ENCODE assay signal across 21 cellular contexts in genomic region chr14:55662757-55663156, GRCh38.
"Had no signal": no experiment of that assay in that cellular context is flagged by ENCODE, and none has a peak within 500 bp of the region (broad histone marks: within the 10 kb centered on the region; RNA-seq: fewer than 3 reads in every experiment).

No MANE protein-coding gene starts in this region.

- ATAC-seq: activated CD4-positive, alpha-beta T cell treated with anti-CD3 and anti-CD28 coated beads for 36 hours; activated T-cell treated with anti-CD3 and anti-CD28 coated beads, Interleukin-2, amount 50 U/mL, for 72 hours had no signal

- H3K9me3 Mint-ChIP-seq: activated CD4-positive, alpha-beta memory T cell treated with anti-CD3 and anti-CD28 coated beads, Interleukin-2, amount 10 ng/mL, durations not matched to agents 7 days and 5 days; activated naive CD4-positive, alpha-beta T cell treated with anti-CD3 and anti-CD28 coated beads, Interleukin-2, amount 10 ng/mL, durations not matched to agents 7 days and 5 days; activated naive CD8-positive, alpha-beta T cell treated with anti-CD3 and anti-CD28 coated beads for 36 hours; activated T-cell treated with anti-CD3 and anti-CD28 coated beads, Interleukin-2, amount 50 U/mL, for 72 hours; activated T-helper 2 cell treated with anti-CD3 and anti-CD28 coated beads, Interferon-gamma antibody, Interleukin-2, Interleukin-4, amounts not matched to agents 10 μg/mL and 5 μg/mL and 100 μg/mL, durations not matched to agents 14 hours and 24 hours and 36 hours; T-helper 1 cell treated with Interleukin-12 subunit alpha and Interleukin-12 subunit beta and Interleukin-4 antibody, amounts not matched to agents 30 μg/mL and 1 μg/mL, for 36 hours had no signal

- H3K9me3 ChIP-seq: MG63, Peyer's patch had no signal

- DNase-seq: activated CD4-positive, alpha-beta memory T cell treated with anti-CD3 and anti-CD28 coated beads, Interleukin-2, amount 10 ng/mL, durations not matched to agents 7 days and 5 days; activated CD4-positive, alpha-beta T cell treated with anti-CD3 and anti-CD28 coated beads for 36 hours; activated CD4-positive, alpha-beta T cell treated with anti-CD3 and anti-CD28 coated beads, Interleukin-2, amount 50 U/mL, for 1 hour; activated gamma-delta T cell treated with Interleukin-2 at 50 U/mL for 16 hours; activated naive CD4-positive, alpha-beta T cell treated with anti-CD3 and anti-CD28 coated beads, Interleukin-2, amount 10 ng/mL, durations not matched to agents 7 days and 5 days; activated naive CD8-positive, alpha-beta T cell treated with anti-CD3 and anti-CD28 coated beads for 36 hours; activated T-cell treated with anti-CD3 and anti-CD28 coated beads for 4 hours; activated T-cell treated with anti-CD3 and anti-CD28 coated beads, Interleukin-2, amount 50 U/mL, for 72 hours; brain microvascular endothelial cell; MG63; NCI-H1105; NCI-H1436; NCI-H1694 treated with DMSO at 0.1 percent for 48 hours; NCI-H2029 treated with DMSO at 0.1 percent for 48 hours; NCI-H510A treated with DMSO at 0.1 percent for 48 hours; Peyer's patch; SHP77 treated with DMSO at 0.1 percent for 48 hours; WERI-Rb-1 had no signal

- H3K27me3 Mint-ChIP-seq: activated CD4-positive, alpha-beta memory T cell treated with anti-CD3 and anti-CD28 coated beads, Interleukin-2, amount 10 ng/mL, durations not matched to agents 7 days and 5 days; activated CD4-positive, alpha-beta T cell treated with anti-CD3 and anti-CD28 coated beads for 36 hours; activated naive CD4-positive, alpha-beta T cell treated with anti-CD3 and anti-CD28 coated beads, Interleukin-2, amount 10 ng/mL, durations not matched to agents 7 days and 5 days; activated naive CD8-positive, alpha-beta T cell treated with anti-CD3 and anti-CD28 coated beads for 36 hours had no signal

- H3K27ac ChIP-seq: brain microvascular endothelial cell, Peyer's patch, RWPE1, WERI-Rb-1 had no signal

- H3K4me3 Mint-ChIP-seq: activated CD4-positive, alpha-beta memory T cell treated with anti-CD3 and anti-CD28 coated beads, Interleukin-2, amount 10 ng/mL, durations not matched to agents 7 days and 5 days; activated CD4-positive, alpha-beta T cell treated with anti-CD3 and anti-CD28 coated beads for 36 hours; activated naive CD4-positive, alpha-beta T cell treated with anti-CD3 and anti-CD28 coated beads, Interleukin-2, amount 10 ng/mL, durations not matched to agents 7 days and 5 days; activated naive CD8-positive, alpha-beta T cell treated with anti-CD3 and anti-CD28 coated beads for 36 hours; activated T-cell treated with anti-CD3 and anti-CD28 coated beads, Interleukin-2, amount 50 U/mL, for 72 hours; T-helper 1 cell treated with Interleukin-12 subunit alpha and Interleukin-12 subunit beta and Interleukin-4 antibody, amounts not matched to agents 30 μg/mL and 1 μg/mL, for 36 hours had no signal

- H3K27me3 ChIP-seq: brain microvascular endothelial cell, MG63, Peyer's patch had no signal

- H3K4me1 ChIP-seq: Peyer's patch had no signal

- H3K4me3 ChIP-seq: MG63, Peyer's patch had no signal

- H3K27ac Mint-ChIP-seq: activated CD4-positive, alpha-beta memory T cell treated with anti-CD3 and anti-CD28 coated beads, Interleukin-2, amount 10 ng/mL, durations not matched to agents 7 days and 5 days; activated CD4-positive, alpha-beta T cell treated with anti-CD3 and anti-CD28 coated beads for 36 hours; activated naive CD4-positive, alpha-beta T cell treated with anti-CD3 and anti-CD28 coated beads, Interleukin-2, amount 10 ng/mL, durations not matched to agents 7 days and 5 days; activated naive CD8-positive, alpha-beta T cell treated with anti-CD3 and anti-CD28 coated beads for 36 hours; activated T-cell treated with anti-CD3 and anti-CD28 coated beads, Interleukin-2, amount 50 U/mL, for 72 hours; activated T-helper 2 cell treated with anti-CD3 and anti-CD28 coated beads, Interferon-gamma antibody, Interleukin-2, Interleukin-4, amounts not matched to agents 10 μg/mL and 5 μg/mL and 100 μg/mL, durations not matched to agents 14 hours and 24 hours and 36 hours; T-helper 1 cell treated with Interleukin-12 subunit alpha and Interleukin-12 subunit beta and Interleukin-4 antibody, amounts not matched to agents 30 μg/mL and 1 μg/mL, for 36 hours had no signal
